Comparison of ENCODE assay signal across 14 cellular contexts in genomic region chr9:4116708-4117460, GRCh38.
DNase-seq lines count a peak whose midpoint lies in the region; ATAC-seq and TF ChIP-seq lines count a peak whose summit lies in the region.
"Had no signal": no experiment of that assay in that cellular context is flagged by ENCODE, and none has a peak within 500 bp of the region (broad histone marks: within the 10 kb centered on the region; RNA-seq: fewer than 3 reads in every experiment).

No MANE protein-coding gene starts in this region.

- intact Hi-C loops in body of pancreas (cut with DNase I): no loop called here

- H3K27ac ChIP-seq in right atrium auricular region (peak overlapping the region; percentile 19 to 44), body of pancreas (peak overlapping the region in 2 of 4 donors; percentile 18 to 32)
- H3K27ac ChIP-seq: psoas muscle had no signal

- WGBS in body of pancreas, 2 donors: 83 to 84% methylated on average over 6 of the region's 6 CpGs

- ATAC-seq in body of pancreas: no peak
- ATAC-seq: activated T-helper 17 cell treated with anti-CD3 and anti-CD28 coated beads, Interleukin-2, amount 50 U/mL, for 72 hours; stimulated activated naive CD8-positive, alpha-beta T cell treated with anti-CD3 and anti-CD28 coated beads, Interleukin-15, Interleukin-2, amounts not matched to agents 100 U/mL and 50 U/mL, for 24 hours had no signal

- no peaks in the 10 kb centered on the region for H3K27me3 Mint-ChIP-seq in chondrocyte (ENCODE audit: low read depth)
- H3K27me3 Mint-ChIP-seq: activated T-helper 17 cell treated with anti-CD3 and anti-CD28 coated beads, Interleukin-2, amount 50 U/mL, for 72 hours had no signal

- H3K27ac Mint-ChIP-seq in chondrocyte (ENCODE audit: unreplicated experiment): peak overlapping the region; percentile 54
- H3K27ac Mint-ChIP-seq: activated T-helper 17 cell treated with anti-CD3 and anti-CD28 coated beads, Interleukin-2, amount 50 U/mL, for 72 hours; B cell had no signal

- H3K36me3 Mint-ChIP-seq in chondrocyte (ENCODE audit: low read depth): peaks cover 6% of the 10 kb centered on the region

- no peaks in the 10 kb centered on the region for H3K9me3 Mint-ChIP-seq in chondrocyte (ENCODE audit: low read depth)
- H3K9me3 Mint-ChIP-seq: activated T-helper 17 cell treated with anti-CD3 and anti-CD28 coated beads, Interleukin-2, amount 50 U/mL, for 72 hours had no signal

- TF ChIP-seq CTCF in chondrocyte (IDR thresholded peaks at IDR 0.05): no peak
- TF ChIP-seq CTCF in right atrium auricular region (IDR thresholded peaks at IDR 0.05): no peak
- no peak for TF ChIP-seq CTCF in body of pancreas (IDR thresholded peaks at IDR 0.05)

- no peaks in the 10 kb centered on the region for H3K27me3 ChIP-seq in right atrium auricular region
- no peaks in the 10 kb centered on the region for H3K27me3 ChIP-seq in body of pancreas

- no peak for TF ChIP-seq POLR2A in body of pancreas (IDR thresholded peaks at IDR 0.05)

- H3K9me3 ChIP-seq in right atrium auricular region: no peaks in the 10 kb centered on the region
- H3K9me3 ChIP-seq in body of pancreas: no peaks in the 10 kb centered on the region
- H3K9me3 ChIP-seq: psoas muscle had no signal

- no peak overlapping the region for H3K4me3 ChIP-seq in right atrium auricular region
- H3K4me3 ChIP-seq in skeletal muscle cell (ENCODE audit: low read depth, low read length): no peak overlapping the region
- no peak overlapping the region for H3K4me3 ChIP-seq in body of pancreas
- H3K4me3 ChIP-seq: psoas muscle had no signal

- H3K4me1 ChIP-seq in right atrium auricular region (peaks cover 0 to 27% of the 10 kb centered on the region in 2 donors), body of pancreas (peaks cover 21% of the 10 kb centered on the region)
- H3K4me1 ChIP-seq: psoas muscle had no signal

- peaks cover 44% of the 10 kb centered on the region for H3K4me1 Mint-ChIP-seq in chondrocyte (ENCODE audit: low read depth)
- H3K4me1 Mint-ChIP-seq: activated T-helper 17 cell treated with anti-CD3 and anti-CD28 coated beads, Interleukin-2, amount 50 U/mL, for 72 hours; B cell had no signal

- H3K36me3 ChIP-seq in right atrium auricular region (no peaks in the 10 kb centered on the region), body of pancreas (replicated peaks in 1 of 2; ENCODE audit: insufficient read depth in 1 of 2, low read depth in 2 of 2) (no peaks in the 10 kb centered on the region)

- H3K4me3 Mint-ChIP-seq in chondrocyte (ENCODE audit: unreplicated experiment): no peak overlapping the region
- H3K4me3 Mint-ChIP-seq: activated T-helper 17 cell treated with anti-CD3 and anti-CD28 coated beads, Interleukin-2, amount 50 U/mL, for 72 hours; B cell had no signal

- DNase-seq in EH (ENCODE audit: low read depth): peak; percentile 53
- DNase-seq in chondrocyte (ENCODE audit: low spot score): no peak
- DNase-seq in right atrium auricular region (ENCODE audit: low spot score): no peak
- peak; percentile 84 for DNase-seq in skeletal muscle cell (ENCODE audit: low read depth)
- DNase-seq in AML-193 (lab: John Stamatoyannopoulos, UW): no peak
- no peak for DNase-seq in CD1c-positive myeloid dendritic cell (ENCODE audit: extremely low spot score)
- no peak for DNase-seq in body of pancreas
- DNase-seq in OCI-M1 (lab: John Stamatoyannopoulos, UW): no peak
- DNase-seq: cortex of kidney, NCI-H1105 treated with DMSO at 0.1 percent for 48 hours had no signal

Comparison
In these comparisons a context has a peak if more than half of its experiments do, and no peak if none do; other contexts are left out.
1. DNase-seq: peak in EH (single experiment) and skeletal muscle cell (single experiment); none in chondrocyte (single experiment), right atrium auricular region (single experiment), AML-193 (0 of 2), CD1c-positive myeloid dendritic cell (single experiment), body of pancreas (0 of 4) and OCI-M1 (single experiment).